ENCODE assay signal across 8 cellular contexts in genomic region chr12:67698711-67699603, GRCh38. TPM values are rescaled to one million over a fixed set of nuclear protein-coding genes. Genes with fewer than 3 reads are reported as not detected.
A peak's percentile ranks its signal among the peaks of the same experiment; 100 is the strongest.
DNase-seq lines count a peak whose midpoint lies in the region; ATAC-seq and TF ChIP-seq lines count a peak whose summit lies in the region.

No MANE protein-coding gene starts in this region.

- intact Hi-C loops in esophagus squamous epithelium (cut with DNase I) = no loop called here

- DNase-seq in RWPE2 (ENCODE audit: low spot score) (no peak), memory B cell (ENCODE audit: low spot score in 2 of 2) (peak; percentile 18 to 42), tibial nerve (ENCODE audit: low spot score in 2 of 2) (no peak), esophagus squamous epithelium (lab: John Stamatoyannopoulos, UW) (no peak), GOT3 (lab: John Stamatoyannopoulos, UW) (no peak)
- DNase-seq in activated naive CD4-positive, alpha-beta T cell treated with anti-CD3 and anti-CD28 coated beads, Interleukin-2, amount 50 U/mL, for 72 hours (ENCODE audit: low spot score in 2 of 2) = peak; percentile 54 to 69

- H3K27ac ChIP-seq in RWPE2 (ENCODE audit: poor library complexity, severe bottlenecking) (peak overlapping the region; percentile 45), tibial nerve (peak overlapping the region in 2 of 4 donors; percentile 27 to 51), esophagus squamous epithelium (peak overlapping the region in 1 of 4 donors; percentile 9)

- peaks cover 7% of the 10 kb centered on the region in 2 donors for H3K36me3 Mint-ChIP-seq in activated naive CD4-positive, alpha-beta T cell treated with anti-CD3 and anti-CD28 coated beads, Interleukin-2, amount 50 U/mL, for 72 hours
- H3K36me3 Mint-ChIP-seq in memory B cell = peaks cover 5% of the 10 kb centered on the region

- H3K4me3 Mint-ChIP-seq in memory B cell = peak overlapping the region; percentile 68

- H3K9me3 Mint-ChIP-seq in activated naive CD4-positive, alpha-beta T cell treated with anti-CD3 and anti-CD28 coated beads, Interleukin-2, amount 50 U/mL, for 72 hours = peaks cover under 1% of the 10 kb centered on the region in 2 donors
- peaks cover 1% of the 10 kb centered on the region for H3K9me3 Mint-ChIP-seq in memory B cell

- TF ChIP-seq EP300 in tibial nerve (IDR thresholded peaks at IDR 0.05) = peak in 1 of 2 donors; percentile 16

- peak; percentile 94 for ATAC-seq in GM18861 (IDR thresholded peaks at IDR 0.05; ENCODE audit: unreplicated experiment)
- peak; percentile 91 for ATAC-seq in HG02973 (IDR thresholded peaks at IDR 0.05; ENCODE audit: unreplicated experiment)
- peak; percentile 88 for ATAC-seq in RWPE2 (ENCODE audit: low read depth)
- ATAC-seq in activated naive CD4-positive, alpha-beta T cell treated with anti-CD3 and anti-CD28 coated beads, Interleukin-2, amount 50 U/mL, for 72 hours = peak; percentile 89 to 92
- peak; percentile 94 for ATAC-seq in memory B cell (ENCODE audit: low read depth)

- H3K4me1 ChIP-seq in RWPE2 (ENCODE audit: insufficient read depth, poor library complexity, severe bottlenecking) (peaks cover 9% of the 10 kb centered on the region), tibial nerve (peaks cover 0 to 19% (median 0%) of the 10 kb centered on the region in 4 donors), esophagus squamous epithelium (peaks cover 0 to 11% (median 5%) of the 10 kb centered on the region in 3 donors)

- H3K36me3 ChIP-seq in RWPE2 (ENCODE audit: low read depth) = no peaks in the 10 kb centered on the region
- no peaks in the 10 kb centered on the region for H3K36me3 ChIP-seq in tibial nerve
- no peaks in the 10 kb centered on the region for H3K36me3 ChIP-seq in esophagus squamous epithelium

- H3K4me3 ChIP-seq in RWPE2 (ENCODE audit: severe bottlenecking) = no peak overlapping the region
- peak overlapping the region in 3 of 4 donors; percentile 2 to 36 (median 23) for H3K4me3 ChIP-seq in tibial nerve
- H3K4me3 ChIP-seq in esophagus squamous epithelium = peak overlapping the region in 2 of 4 donors; percentile 15 to 51

- H3K4me1 Mint-ChIP-seq in memory B cell = peaks cover 23% of the 10 kb centered on the region

- H3K9me3 ChIP-seq in RWPE2 (ENCODE audit: severe bottlenecking) (no peaks in the 10 kb centered on the region), tibial nerve (no peaks in the 10 kb centered on the region), esophagus squamous epithelium (no peaks in the 10 kb centered on the region)

- TF ChIP-seq CTCF in RWPE2 (IDR thresholded peaks at IDR 0.05; ENCODE audit: poor library complexity, severe bottlenecking) (no peak), tibial nerve (IDR thresholded peaks at IDR 0.05) (no peak), esophagus squamous epithelium (IDR thresholded peaks at IDR 0.05) (no peak)

- H3K27me3 Mint-ChIP-seq in memory B cell = no peaks in the 10 kb centered on the region

- no peaks in the 10 kb centered on the region for H3K27me3 ChIP-seq in RWPE2 (ENCODE audit: insufficient read depth, poor library complexity, severe bottlenecking)
- H3K27me3 ChIP-seq in tibial nerve = no peaks in the 10 kb centered on the region
- no peaks in the 10 kb centered on the region for H3K27me3 ChIP-seq in esophagus squamous epithelium

- 53 to 55% methylated on average over 7 of the region's 7 CpGs for WGBS in tibial nerve, 2 donors
- 54 to 61% methylated on average over 7 of the region's 7 CpGs for WGBS in esophagus squamous epithelium, 2 donors

- peak overlapping the region in 1 of 2 donors; percentile 53 for H3K27ac Mint-ChIP-seq in activated naive CD4-positive, alpha-beta T cell treated with anti-CD3 and anti-CD28 coated beads, Interleukin-2, amount 50 U/mL, for 72 hours
- H3K27ac Mint-ChIP-seq in memory B cell = peak overlapping the region; percentile 64

- TF ChIP-seq POLR2A in tibial nerve (IDR thresholded peaks at IDR 0.05) = no peak
- no peak for TF ChIP-seq POLR2A in esophagus squamous epithelium (IDR thresholded peaks at IDR 0.05)

RNA-seq across cellular contexts. Expression of gene DYRK2, which starts 50.4 kb away (rescaled TPM):
- total RNA-seq in activated naive CD4-positive, alpha-beta T cell treated with anti-CD3 and anti-CD28 coated beads, Interleukin-2, amount 50 U/mL, for 72 hours = 10 to 100 TPM; 27.2 to 34.3 TPM
- 10 to 100 TPM in 3 of 4 donors, 1 to 10 TPM in 1; 9.6 to 21.6 (median 19.2) TPM for total RNA-seq in tibial nerve
- 10 to 100 TPM; 14.9 to 22.1 (median 15.7) TPM for total RNA-seq in esophagus squamous epithelium

Comparison
In these comparisons a context has a peak if more than half of its experiments do, and no peak if none do; other contexts are left out.
1. DNase-seq: peak in activated naive CD4-positive, alpha-beta T cell treated with anti-CD3 and anti-CD28 coated beads, Interleukin-2, amount 50 U/mL, for 72 hours (2 of 2) and memory B cell (2 of 2); none in RWPE2 (single experiment), tibial nerve (0 of 2), esophagus squamous epithelium (single experiment) and GOT3 (single experiment).
2. Peak in every context shown above with its lines, with median percentiles within 50 percentile points of each other: ATAC-seq.